In the genomic region with DNA sequence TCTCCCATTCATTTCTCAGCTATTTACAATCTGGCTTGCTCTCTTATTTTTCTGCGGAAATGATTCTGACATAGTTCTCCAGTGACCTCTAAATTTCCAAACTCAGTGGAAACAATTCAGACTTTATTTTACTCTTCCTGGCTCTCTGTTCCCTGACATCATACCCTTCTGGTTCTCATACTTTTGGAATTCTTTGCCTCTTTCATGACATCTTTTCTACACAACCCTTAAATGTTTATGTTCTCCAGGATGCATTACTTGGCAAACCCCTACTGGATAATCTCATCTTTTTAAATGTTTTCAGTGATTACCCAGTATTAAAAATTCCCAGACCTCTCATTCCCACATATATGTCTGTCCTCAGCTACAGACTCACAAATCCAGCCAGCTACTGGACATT, we compare ENCODE assay signal across 16 cellular contexts. TPM values are rescaled to one million over a fixed set of nuclear protein-coding genes. Genes with fewer than 3 reads are reported as not detected.
DNase-seq lines count a peak whose midpoint lies in the region; ATAC-seq and TF ChIP-seq lines count a peak whose summit lies in the region.
"Had no signal": no experiment of that assay in that cellular context is flagged by ENCODE, and none has a peak within 500 bp of the region (broad histone marks: within the 10 kb centered on the region; RNA-seq: fewer than 3 reads in every experiment).

No MANE protein-coding gene starts in this region.

- H3K36me3 ChIP-seq in breast epithelium, result no peaks in the 10 kb centered on the region
- no peaks in the 10 kb centered on the region for H3K36me3 ChIP-seq in vagina

- DNase-seq in breast epithelium (ENCODE audit: low spot score in 2 of 2), result no peak
- no peak for DNase-seq in MCF 10A (ENCODE audit: unreplicated experiment)
- DNase-seq in fibroblast of gingiva (ENCODE audit: low read depth), result peak; percentile 90
- DNase-seq in nephron progenitor cell, result no peak
- no peak for DNase-seq in vagina (ENCODE audit: extremely low spot score in 2 of 2)
- DNase-seq in activated CD4-positive, alpha-beta T cell treated with anti-CD3 and anti-CD28 coated beads, Interleukin-2, amount 10 ng/mL, durations not matched to agents 7 days and 5 days, result no peak
- DNase-seq in NCI-H1105 treated with DMSO at 0.1 percent for 48 hours (lab: John Stamatoyannopoulos, UW), result no peak
- DNase-seq: activated CD4-positive, alpha-beta memory T cell treated with anti-CD3 and anti-CD28 coated beads, Interleukin-2, amount 10 ng/mL, durations not matched to agents 7 days and 5 days; naive B cell; NCI-H1930; stimulated activated naive CD4-positive, alpha-beta T cell had no signal

- H3K4me3 Mint-ChIP-seq in MCF 10A (ENCODE audit: unreplicated experiment) (no peak overlapping the region), nephron progenitor cell (no peak overlapping the region)
- no peak overlapping the region for H3K4me3 Mint-ChIP-seq in activated CD4-positive, alpha-beta T cell treated with anti-CD3 and anti-CD28 coated beads, Interleukin-2, amount 10 ng/mL, durations not matched to agents 7 days and 5 days
- H3K4me3 Mint-ChIP-seq: activated CD4-positive, alpha-beta memory T cell treated with anti-CD3 and anti-CD28 coated beads, Interleukin-2, amount 10 ng/mL, durations not matched to agents 7 days and 5 days; naive B cell; T-helper 1 cell treated with Interleukin-12 subunit alpha and Interleukin-12 subunit beta and Interleukin-4 antibody, amounts not matched to agents 30 μg/mL and 1 μg/mL, for 36 hours had no signal

- H3K9me3 ChIP-seq in breast epithelium (no peaks in the 10 kb centered on the region), vagina (no peaks in the 10 kb centered on the region)

- no peaks in the 10 kb centered on the region for H3K36me3 Mint-ChIP-seq in MCF 10A (ENCODE audit: insufficient read depth, unreplicated experiment)
- no peaks in the 10 kb centered on the region for H3K36me3 Mint-ChIP-seq in nephron progenitor cell (ENCODE audit: low read depth)
- H3K36me3 Mint-ChIP-seq in activated CD4-positive, alpha-beta T cell treated with anti-CD3 and anti-CD28 coated beads, Interleukin-2, amount 10 ng/mL, durations not matched to agents 7 days and 5 days (ENCODE audit: low read depth), result no peaks in the 10 kb centered on the region
- H3K36me3 Mint-ChIP-seq: activated naive CD4-positive, alpha-beta T cell treated with anti-CD3 and anti-CD28 coated beads, Interleukin-2, amount 50 U/mL, for 72 hours; naive B cell had no signal

- ATAC-seq in GM18873 (IDR thresholded peaks at IDR 0.05; ENCODE audit: low FRiP score, unreplicated experiment), result no peak
- ATAC-seq: activated naive CD4-positive, alpha-beta T cell treated with anti-CD3 and anti-CD28 coated beads, Interleukin-2, amount 50 U/mL, for 72 hours; K562 had no signal

- H3K4me3 ChIP-seq in breast epithelium, result no peak overlapping the region
- H3K4me3 ChIP-seq in vagina, result no peak overlapping the region
- H3K4me3 ChIP-seq: K562 had no signal

- BruUV-seq in MCF 10A (replicated peaks; lab: Mats Ljungman, UMichigan), result no TSS peak

- H3K27me3 ChIP-seq in breast epithelium, result no peaks in the 10 kb centered on the region
- H3K27me3 ChIP-seq in vagina, result no peaks in the 10 kb centered on the region

- CTCF ChIA-PET in MCF 10A (lab: Yijun Ruan, JAX), result no interaction called here
- CTCF ChIA-PET in activated CD4-positive, alpha-beta T cell treated with anti-CD3 and anti-CD28 coated beads, Interleukin-2, amount 10 ng/mL, durations not matched to agents 7 days and 5 days (lab: Charles Lee), result no interaction called here

- POLR2A ChIA-PET in MCF 10A (lab: Yijun Ruan, JAX), result no interaction called here
- POLR2A ChIA-PET in activated CD4-positive, alpha-beta T cell treated with anti-CD3 and anti-CD28 coated beads, Interleukin-2, amount 10 ng/mL, durations not matched to agents 7 days and 5 days (lab: Charles Lee), result no interaction called here

- H3K9me3 Mint-ChIP-seq in MCF 10A (ENCODE audit: unreplicated experiment) (no peaks in the 10 kb centered on the region), nephron progenitor cell (no peaks in the 10 kb centered on the region)
- H3K9me3 Mint-ChIP-seq in activated CD4-positive, alpha-beta T cell treated with anti-CD3 and anti-CD28 coated beads, Interleukin-2, amount 10 ng/mL, durations not matched to agents 7 days and 5 days, result no peaks in the 10 kb centered on the region
- H3K9me3 Mint-ChIP-seq: activated CD4-positive, alpha-beta memory T cell treated with anti-CD3 and anti-CD28 coated beads, Interleukin-2, amount 10 ng/mL, durations not matched to agents 7 days and 5 days; activated naive CD4-positive, alpha-beta T cell treated with anti-CD3 and anti-CD28 coated beads, Interleukin-2, amount 50 U/mL, for 72 hours; T-helper 1 cell treated with Interleukin-12 subunit alpha and Interleukin-12 subunit beta and Interleukin-4 antibody, amounts not matched to agents 30 μg/mL and 1 μg/mL, for 36 hours had no signal

- H3K27ac ChIP-seq in breast epithelium (peak overlapping the region; percentile 72 to 78), vagina (peak overlapping the region; percentile 55)
- H3K27ac ChIP-seq: 22Rv1 had no signal

- H3K4me1 ChIP-seq in breast epithelium (no peaks in the 10 kb centered on the region), vagina (peaks cover 6% of the 10 kb centered on the region)

- H3K27me3 Mint-ChIP-seq in MCF 10A (ENCODE audit: insufficient read depth, unreplicated experiment) (no peaks in the 10 kb centered on the region), nephron progenitor cell (ENCODE audit: low read depth, poor library complexity) (no peaks in the 10 kb centered on the region)
- H3K27me3 Mint-ChIP-seq in activated CD4-positive, alpha-beta T cell treated with anti-CD3 and anti-CD28 coated beads, Interleukin-2, amount 10 ng/mL, durations not matched to agents 7 days and 5 days, result peaks cover 2% of the 10 kb centered on the region

- TF ChIP-seq POLR2A in breast epithelium (IDR thresholded peaks at IDR 0.05), result no peak
- TF ChIP-seq POLR2A in vagina (IDR thresholded peaks at IDR 0.05), result no peak

- TF ChIP-seq CTCF in breast epithelium (IDR thresholded peaks at IDR 0.05) (no peak), MCF 10A (IDR thresholded peaks at IDR 0.05; ENCODE audit: unreplicated experiment) (no peak), nephron progenitor cell (IDR thresholded peaks at IDR 0.05) (no peak), vagina (IDR thresholded peaks at IDR 0.05) (no peak)

- intact Hi-C loops in breast epithelium (cut with DNase I; ENCODE audit: low total_unique reads), result no loop called here
- intact Hi-C loops in MCF 10A (cut with micrococcal nuclease), result loop anchor here (10.0 kb wide), 1 partner anchor 60 kb away; no protein-coding TSS in a partner anchor
- intact Hi-C loops in vagina (cut with DNase I), result no loop called here

- H3K27ac Mint-ChIP-seq in MCF 10A (ENCODE audit: low read depth, unreplicated experiment) (no peak overlapping the region), nephron progenitor cell (peak overlapping the region; percentile 19)
- H3K27ac Mint-ChIP-seq in activated CD4-positive, alpha-beta T cell treated with anti-CD3 and anti-CD28 coated beads, Interleukin-2, amount 10 ng/mL, durations not matched to agents 7 days and 5 days, result no peak overlapping the region
- H3K27ac Mint-ChIP-seq: activated CD4-positive, alpha-beta memory T cell treated with anti-CD3 and anti-CD28 coated beads, Interleukin-2, amount 10 ng/mL, durations not matched to agents 7 days and 5 days; activated naive CD4-positive, alpha-beta T cell treated with anti-CD3 and anti-CD28 coated beads, Interleukin-2, amount 50 U/mL, for 72 hours; naive B cell; T-helper 1 cell treated with Interleukin-12 subunit alpha and Interleukin-12 subunit beta and Interleukin-4 antibody, amounts not matched to agents 30 μg/mL and 1 μg/mL, for 36 hours had no signal

- H3K4me1 Mint-ChIP-seq in MCF 10A (ENCODE audit: insufficient read depth, unreplicated experiment) (peaks cover 22% of the 10 kb centered on the region), nephron progenitor cell (no peaks in the 10 kb centered on the region)
- H3K4me1 Mint-ChIP-seq in activated CD4-positive, alpha-beta T cell treated with anti-CD3 and anti-CD28 coated beads, Interleukin-2, amount 10 ng/mL, durations not matched to agents 7 days and 5 days, result no peaks in the 10 kb centered on the region
- H3K4me1 Mint-ChIP-seq: activated CD4-positive, alpha-beta memory T cell treated with anti-CD3 and anti-CD28 coated beads, Interleukin-2, amount 10 ng/mL, durations not matched to agents 7 days and 5 days; naive B cell had no signal

RNA-seq across cellular contexts. Expression of gene PLSCR4, which starts 23.9 kb away (rescaled TPM):
- total RNA-seq in breast epithelium (10 to 100 TPM; 62.2 to 85.5 (median 70.5) TPM), MCF 10A (2022) (2.5 and 4.4 TPM in 2 replicates), vagina (50.3 TPM)
- total RNA-seq in activated CD4-positive, alpha-beta T cell treated with anti-CD3 and anti-CD28 coated beads, Interleukin-2, amount 10 ng/mL, durations not matched to agents 7 days and 5 days, result under 1 TPM in 1 of 2 experiments, not detected in 1; 0.12 TPM
- total RNA-seq: activated naive CD4-positive, alpha-beta T cell treated with anti-CD3 and anti-CD28 coated beads, Interleukin-2, amount 50 U/mL, for 72 hours had no signal
